In the genomic region with DNA sequence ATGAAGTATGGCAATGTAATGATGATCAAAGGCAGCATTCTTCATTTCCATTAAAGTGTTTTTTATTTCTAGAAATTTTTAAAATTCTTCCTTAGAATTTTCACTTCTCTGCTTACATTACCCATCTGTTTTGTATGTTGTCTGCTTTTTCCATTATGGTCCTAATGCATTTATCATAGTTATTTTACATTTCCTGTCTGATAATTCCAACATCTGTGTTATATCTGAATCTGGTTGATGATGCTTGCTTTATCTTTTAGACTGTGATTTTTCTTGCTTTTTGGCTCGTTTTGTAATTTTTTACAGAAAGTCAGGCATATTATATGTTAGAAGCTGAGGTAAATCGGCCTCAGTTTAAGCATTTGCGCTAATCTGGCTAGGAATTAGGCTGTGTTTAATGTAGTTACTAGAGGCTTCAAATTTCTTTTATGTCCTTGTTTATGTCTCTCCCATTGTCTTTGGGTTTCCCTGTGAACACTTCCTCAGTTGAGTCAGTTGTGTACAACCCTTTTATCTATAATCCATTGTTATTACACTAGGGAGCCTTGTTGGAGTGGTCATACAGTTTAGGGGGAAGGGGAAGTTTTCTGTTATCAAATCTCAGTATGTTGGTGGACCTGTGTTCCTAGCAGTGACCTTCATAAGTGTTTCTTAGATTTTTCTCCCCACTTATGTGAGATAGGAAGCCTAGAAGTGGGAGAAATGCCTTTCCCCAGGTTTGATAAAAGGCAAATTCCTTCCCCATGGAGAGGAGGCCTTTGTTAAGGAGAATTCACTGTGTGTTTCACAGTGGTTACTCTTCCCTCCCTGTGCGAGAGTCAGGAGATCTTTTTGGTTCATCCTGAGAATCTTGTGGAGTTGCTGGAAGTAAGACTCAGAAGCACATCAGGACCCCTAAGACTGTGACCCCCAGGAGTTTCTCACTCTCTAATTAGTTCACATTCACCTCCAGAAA, we compare ENCODE assay signal across 1 cellular context.
TF ChIP-seq lines count a peak whose summit lies in the region.

No MANE protein-coding gene starts in this region.

TF ChIP-seq in WTC11, 78 proteins besides CTCF, POLR2A, EP300 and RAD21 (continued from another document):
- TF ChIP-seq, protein P1, sequence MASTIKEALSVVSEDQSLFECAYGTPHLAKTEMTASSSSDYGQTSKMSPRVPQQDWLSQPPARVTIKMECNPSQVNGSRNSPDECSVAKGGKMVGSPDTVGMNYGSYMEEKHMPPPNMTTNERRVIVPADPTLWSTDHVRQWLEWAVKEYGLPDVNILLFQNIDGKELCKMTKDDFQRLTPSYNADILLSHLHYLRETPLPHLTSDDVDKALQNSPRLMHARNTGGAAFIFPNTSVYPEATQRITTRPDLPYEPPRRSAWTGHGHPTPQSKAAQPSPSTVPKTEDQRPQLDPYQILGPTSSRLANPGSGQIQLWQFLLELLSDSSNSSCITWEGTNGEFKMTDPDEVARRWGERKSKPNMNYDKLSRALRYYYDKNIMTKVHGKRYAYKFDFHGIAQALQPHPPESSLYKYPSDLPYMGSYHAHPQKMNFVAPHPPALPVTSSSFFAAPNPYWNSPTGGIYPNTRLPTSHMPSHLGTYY (CRISPR knock-in tag; IDR thresholded peaks at IDR 0.05) = no peak
- TF ChIP-seq, protein P2, sequence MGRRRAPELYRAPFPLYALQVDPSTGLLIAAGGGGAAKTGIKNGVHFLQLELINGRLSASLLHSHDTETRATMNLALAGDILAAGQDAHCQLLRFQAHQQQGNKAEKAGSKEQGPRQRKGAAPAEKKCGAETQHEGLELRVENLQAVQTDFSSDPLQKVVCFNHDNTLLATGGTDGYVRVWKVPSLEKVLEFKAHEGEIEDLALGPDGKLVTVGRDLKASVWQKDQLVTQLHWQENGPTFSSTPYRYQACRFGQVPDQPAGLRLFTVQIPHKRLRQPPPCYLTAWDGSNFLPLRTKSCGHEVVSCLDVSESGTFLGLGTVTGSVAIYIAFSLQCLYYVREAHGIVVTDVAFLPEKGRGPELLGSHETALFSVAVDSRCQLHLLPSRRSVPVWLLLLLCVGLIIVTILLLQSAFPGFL (CRISPR knock-in tag; IDR thresholded peaks at IDR 0.05; ENCODE audit: borderline replicate concordance) = no peak
- TF ChIP-seq ZNF232 (CRISPR knock-in tag; IDR thresholded peaks at IDR 0.05) (0 out of 2 replicates have a peak, but pooled peaks have one; percentile 48), TEAD1 (CRISPR knock-in tag; IDR thresholded peaks at IDR 0.05) (peak; percentile 50; the same call in 1 of the 2 replicates)
- TF ChIP-seq, protein P3, sequence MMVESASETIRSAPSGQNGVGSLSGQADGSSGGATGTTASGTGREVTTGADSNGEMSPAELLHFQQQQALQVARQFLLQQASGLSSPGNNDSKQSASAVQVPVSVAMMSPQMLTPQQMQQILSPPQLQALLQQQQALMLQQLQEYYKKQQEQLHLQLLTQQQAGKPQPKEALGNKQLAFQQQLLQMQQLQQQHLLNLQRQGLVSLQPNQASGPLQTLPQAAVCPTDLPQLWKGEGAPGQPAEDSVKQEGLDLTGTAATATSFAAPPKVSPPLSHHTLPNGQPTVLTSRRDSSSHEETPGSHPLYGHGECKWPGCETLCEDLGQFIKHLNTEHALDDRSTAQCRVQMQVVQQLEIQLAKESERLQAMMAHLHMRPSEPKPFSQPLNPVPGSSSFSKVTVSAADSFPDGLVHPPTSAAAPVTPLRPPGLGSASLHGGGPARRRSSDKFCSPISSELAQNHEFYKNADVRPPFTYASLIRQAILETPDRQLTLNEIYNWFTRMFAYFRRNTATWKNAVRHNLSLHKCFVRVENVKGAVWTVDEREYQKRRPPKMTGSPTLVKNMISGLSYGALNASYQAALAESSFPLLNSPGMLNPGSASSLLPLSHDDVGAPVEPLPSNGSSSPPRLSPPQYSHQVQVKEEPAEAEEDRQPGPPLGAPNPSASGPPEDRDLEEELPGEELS (CRISPR knock-in tag; IDR thresholded peaks at IDR 0.05) = peak; percentile 63; the same call in 1 of the 2 replicates
